Comparison of ENCODE assay signal across 8 cellular contexts in genomic region chr16:4415538-4416199, GRCh38. TPM values are rescaled to one million over a fixed set of nuclear protein-coding genes. Genes with fewer than 3 reads are reported as not detected.
DNase-seq lines count a peak whose midpoint lies in the region; ATAC-seq and TF ChIP-seq lines count a peak whose summit lies in the region.

No MANE protein-coding gene starts in this region.

- CTCF ChIA-PET in CD4-positive, alpha-beta T cell (lab: Charles Lee): interaction anchor here (1.1 to 6.4 kb wide), 9 partner anchors 12 to 162 kb away, joined by 3 to 45 read pairs (median 4); partner anchors contain the start of genes HMOX2 and NMRAL1
- CTCF ChIA-PET in PC-3 (lab: Charles Lee): no interaction called here

- peak overlapping the region; percentile 95 for H3K27ac Mint-ChIP-seq in CD4-positive, alpha-beta T cell

- no peaks in the 10 kb centered on the region for H3K9me3 ChIP-seq in CD4-positive, alpha-beta T cell (ENCODE audit: control insufficient read depth, low read length)
- no peaks in the 10 kb centered on the region for H3K9me3 ChIP-seq in PC-3 (ENCODE audit: low read length)
- H3K9me3 ChIP-seq in neuron (ENCODE audit: low read length): no peaks in the 10 kb centered on the region
- H3K9me3 ChIP-seq in upper lobe of right lung: no peaks in the 10 kb centered on the region

- no peaks in the 10 kb centered on the region for H3K27me3 ChIP-seq in CD4-positive, alpha-beta T cell (ENCODE audit: control insufficient read depth, insufficient read depth, low read length)
- H3K27me3 ChIP-seq in PC-3 (ENCODE audit: low read length) (no peaks in the 10 kb centered on the region), neuron (ENCODE audit: insufficient read depth, low read length) (no peaks in the 10 kb centered on the region), upper lobe of right lung (no peaks in the 10 kb centered on the region)

- H3K36me3 Mint-ChIP-seq in CD4-positive, alpha-beta T cell (ENCODE audit: low read depth): peaks cover 47% of the 10 kb centered on the region

- H3K36me3 ChIP-seq in PC-3 (ENCODE audit: low read depth, low read length) (no peaks in the 10 kb centered on the region), neuron (ENCODE audit: insufficient read depth, low read length) (no peaks in the 10 kb centered on the region), upper lobe of right lung (peaks cover 12% of the 10 kb centered on the region)

- H3K27ac ChIP-seq in CD4-positive, alpha-beta T cell (ENCODE audit: low read depth, low read length): peak overlapping the region; percentile 98
- H3K27ac ChIP-seq in PC-3 (ENCODE audit: low read length) (no peak overlapping the region), upper lobe of right lung (peak overlapping the region; percentile 89)

- no peak for TF ChIP-seq CTCF in CD4-positive, alpha-beta T cell (IDR thresholded peaks at IDR 0.05)
- TF ChIP-seq CTCF in PC-3 (conservative IDR thresholded peaks at IDR 0.05; ENCODE audit: low read depth, low read length) (no peak), upper lobe of right lung (IDR thresholded peaks at IDR 0.05) (peak; percentile 2)

- peaks cover 33% of the 10 kb centered on the region for H3K4me1 Mint-ChIP-seq in CD4-positive, alpha-beta T cell (ENCODE audit: low read depth)

- peak overlapping the region; percentile 99 for H3K4me2 ChIP-seq in PC-3 (ENCODE audit: low read length)

- H3F3A ChIP-seq in PC-3 (ENCODE audit: low read length, unreplicated experiment): no peaks in the 10 kb centered on the region

- peaks cover 18% of the 10 kb centered on the region for H3K79me2 ChIP-seq in PC-3 (ENCODE audit: low read length)

- H3K4me3 ChIP-seq in PC-3 (ENCODE audit: low read length): peak overlapping the region; percentile 80
- H3K4me3 ChIP-seq in neuron (ENCODE audit: low read length): peak overlapping the region; percentile 63
- peak overlapping the region; percentile 93 for H3K4me3 ChIP-seq in upper lobe of right lung

- H3K27me3 Mint-ChIP-seq in CD4-positive, alpha-beta T cell: no peaks in the 10 kb centered on the region

- peak overlapping the region; percentile 71 for H3K9ac ChIP-seq in PC-3 (ENCODE audit: low read length)

- intact Hi-C loops in CD4-positive, alpha-beta T cell (cut with DNase I, micrococcal nuclease): loop anchor here (1.0 to 10.0 kb wide), 6 partner anchors 10 to 298 kb away; partner anchors contain the start of genes DNAJA3 (in 2 of the 2), ADCY9 (in 1 of the 2), HMOX2 (in 1 of the 2) and PAM16 (in 1 of the 2)
- intact Hi-C loops in PC-3 (cut with micrococcal nuclease) (no loop called here), upper lobe of right lung (cut with DNase I) (no loop called here)

- peaks cover 16% of the 10 kb centered on the region for H3K4me1 ChIP-seq in PC-3 (ENCODE audit: insufficient read depth, low read length)
- H3K4me1 ChIP-seq in neuron (ENCODE audit: insufficient read depth, low read length): peaks cover 16% of the 10 kb centered on the region
- H3K4me1 ChIP-seq in upper lobe of right lung: peaks cover 34% of the 10 kb centered on the region

- H2AFZ ChIP-seq in PC-3 (ENCODE audit: low read length) (peak overlapping the region; percentile 76), neuron (ENCODE audit: low read depth, low read length) (peak overlapping the region; percentile 78)

- peak; percentile 33 to 65 (median 52) for DNase-seq in CD4-positive, alpha-beta T cell
- peak; percentile 15 for DNase-seq in PC-3
- DNase-seq in activated gamma-delta T cell (lab: John Stamatoyannopoulos, UW): peak; percentile 53
- DNase-seq in foreskin melanocyte: peak; percentile 23
- DNase-seq in upper lobe of right lung: peak; percentile 82
- DNase-seq in NCI-H1105 treated with DMSO at 0.1 percent for 48 hours (lab: John Stamatoyannopoulos, UW): no peak

- POLR2A ChIA-PET in CD4-positive, alpha-beta T cell (lab: Charles Lee): interaction anchor here (0.6 to 3.6 kb wide), 16 partner anchors 10 to 907 kb away, joined by 3 to 16 read pairs (median 4); partner anchors contain the start of genes CDIP1, HMOX2, MGRN1 and TFAP4
- POLR2A ChIA-PET in PC-3 (lab: Charles Lee; ENCODE audit: unreplicated experiment): no interaction called here

- H3K4me3 Mint-ChIP-seq in CD4-positive, alpha-beta T cell: peak overlapping the region; percentile 96

- no peaks in the 10 kb centered on the region for H3K9me3 Mint-ChIP-seq in CD4-positive, alpha-beta T cell

- peak; percentile 0 for ATAC-seq in CD4-positive, alpha-beta T cell (ENCODE audit: poor library complexity)
- ATAC-seq in GM21825 (IDR thresholded peaks at IDR 0.05; ENCODE audit: unreplicated experiment) (peak; percentile 8), PC-3 (peak; percentile 15), upper lobe of right lung (peak; percentile 64)

- H3K9me2 ChIP-seq in PC-3 (replicated peaks; ENCODE audit: low read length): no peaks in the 10 kb centered on the region

- BruUV-seq in PC-3 (replicated peaks; lab: Mats Ljungman, UMichigan): no TSS peak

- 0 out of 2 replicates have a peak, but pooled peaks cover 14% of the 10 kb centered on the region for H4K20me1 ChIP-seq in PC-3 (ENCODE audit: low read length)

RNA-seq across cellular contexts. Expression of gene CORO7, which starts 0.7 kb away (rescaled TPM):
- 100 to 1,000 TPM; 801 to 805 TPM for total RNA-seq in CD4-positive, alpha-beta T cell
- 14.1 and 14.3 TPM in 2 replicates for total RNA-seq in PC-3 (2014; rRNA removed)
- total RNA-seq in upper lobe of right lung: 52.4 TPM

RNA-seq across cellular contexts. Expression of gene DNAJA3, which starts 10.0 kb away (rescaled TPM):
- 10 to 100 TPM; 17.2 to 18.8 TPM for total RNA-seq in CD4-positive, alpha-beta T cell
- total RNA-seq in PC-3 (2014; rRNA removed) (123 and 158 TPM in 2 replicates), upper lobe of right lung (36.1 TPM)

RNA-seq across cellular contexts. Expression of gene VASN, which starts 44.0 kb away (rescaled TPM):
- total RNA-seq in CD4-positive, alpha-beta T cell: under 1 TPM; 0.70 to 0.77 TPM
- 12.2 and 13.6 TPM in 2 replicates for total RNA-seq in PC-3 (2014; rRNA removed)
- 20.3 TPM for total RNA-seq in upper lobe of right lung

RNA-seq across cellular contexts. Expression of gene NMRAL1, which starts 58.8 kb away (rescaled TPM):
- 10 to 100 TPM; 28.6 to 29.5 TPM for total RNA-seq in CD4-positive, alpha-beta T cell
- total RNA-seq in PC-3 (2014; rRNA removed) (92.6 and 119 TPM in 2 replicates), upper lobe of right lung (39.0 TPM)

Comparison
In these comparisons a context has a peak if more than half of its experiments do, and no peak if none do; other contexts are left out.
1. ATAC-seq: peak in every context shown above with its lines; median percentile 64 in upper lobe of right lung; 15 in PC-3; 8 in GM21825; 0 in CD4-positive, alpha-beta T cell.
2. RNA of gene CORO7, which starts 0.7 kb away (total RNA-seq): 801 to 805 TPM in CD4-positive, alpha-beta T cell; 52.4 TPM in upper lobe of right lung (single experiment) and 14.1 to 14.3 TPM in PC-3; every median in the first group is over 10 times any median in the second.
3. intact Hi-C loops: an anchor here in CD4-positive, alpha-beta T cell (1.0 to 10.0 kb wide); none called in PC-3 and upper lobe of right lung.
4. Peak in every context shown above with its lines, with median percentiles within 50 percentile points of each other: H3K4me3 ChIP-seq.